ENCODE assay signal across 8 cellular contexts in genomic region chr3:38738630-38739395, GRCh38.
DNase-seq lines count a peak whose midpoint lies in the region; ATAC-seq lines count a peak whose summit lies in the region.

No MANE protein-coding gene starts in this region.

- intact Hi-C loops in left ventricle myocardium superior (cut with micrococcal nuclease), result loop anchor here (10.0 kb wide), 1 partner anchor 106 kb away; no protein-coding TSS in a partner anchor

- ATAC-seq in HG02885 (IDR thresholded peaks at IDR 0.05; ENCODE audit: poor library complexity, unreplicated experiment) (peak; percentile 50), left ventricle myocardium superior (peak; percentile 43), GM18909 (IDR thresholded peaks at IDR 0.05; ENCODE audit: poor library complexity, unreplicated experiment) (no peak), HG03521 (IDR thresholded peaks at IDR 0.05; ENCODE audit: unreplicated experiment) (no peak), HG03045 (IDR thresholded peaks at IDR 0.05; ENCODE audit: unreplicated experiment) (no peak)

- peak; percentile 1 for DNase-seq in NCI-H510A treated with DMSO at 0.1 percent for 48 hours (lab: John Stamatoyannopoulos, UW)
- no peak for DNase-seq in NCI-H510A (lab: John Stamatoyannopoulos, UW)
- peak; percentile 41 for DNase-seq in SW480 (ENCODE audit: low spot score)
- DNase-seq in left ventricle myocardium superior, result no peak

Comparison
In these comparisons a context has a peak if more than half of its experiments do, and no peak if none do; other contexts are left out.
1. DNase-seq: peak in NCI-H510A treated with DMSO at 0.1 percent for 48 hours (single experiment) and SW480 (single experiment); none in NCI-H510A (single experiment) and left ventricle myocardium superior (single experiment).
2. ATAC-seq: peak in HG02885 (single experiment) and left ventricle myocardium superior (single experiment); none in GM18909 (single experiment), HG03521 (single experiment) and HG03045 (single experiment).